ENCODE assay signal across 1 cellular context in genomic region chr12:121871501-121871900, GRCh38.
A peak's percentile ranks its signal among the peaks of the same experiment; 100 is the strongest.
TF ChIP-seq lines count a peak whose summit lies in the region.

No MANE protein-coding gene starts in this region.

TF ChIP-seq in K562, 482 proteins besides CTCF, POLR2A, EP300 and RAD21 (continued from another document):
- TF ChIP-seq VEZF1 (CRISPR knock-in tag; IDR thresholded peaks at IDR 0.05) (no peak), AFF4 (CRISPR knock-in tag; IDR thresholded peaks at IDR 0.05) (no peak), ZNF655 (CRISPR knock-in tag; IDR thresholded peaks at IDR 0.05) (no peak), ZNF121 (CRISPR knock-in tag; conservative IDR thresholded peaks at IDR 0.05) (no peak), ZNF79 (CRISPR knock-in tag; IDR thresholded peaks at IDR 0.05; ENCODE audit: low read depth) (no peak), BDP1 (IDR thresholded peaks at IDR 0.05; ENCODE audit: insufficient read depth, insufficient read length) (no peak), XRCC5 (IDR thresholded peaks at IDR 0.05; ENCODE audit: low read depth, low read length) (no peak), HMG20A (CRISPR knock-in tag; conservative IDR thresholded peaks at IDR 0.05) (no peak), ZFP30 (CRISPR knock-in tag; IDR thresholded peaks at IDR 0.05; ENCODE audit: borderline replicate concordance) (no peak), KDM4B (IDR thresholded peaks at IDR 0.05; ENCODE audit: borderline replicate concordance in 2 of 2, low read depth in 1 of 2) (no peak), SMARCE1 (IDR thresholded peaks at IDR 0.05) (peak; percentile 24; the same call in 1 of the 2 replicates), POLR2AphosphoS5 (IDR thresholded peaks at IDR 0.05; ENCODE audit: control insufficient read depth, insufficient read depth, low read depth, low read length) (0 out of 2 replicates have a peak, but pooled peaks have one; percentile 25), TAL1 (IDR thresholded peaks at IDR 0.05) (peak; percentile 75), STAT5A (IDR thresholded peaks at IDR 0.05; ENCODE audit: borderline replicate concordance, low read length) (peak; percentile 46; the same call in 1 of the 2 replicates), CREB3L1 (IDR thresholded peaks at IDR 0.05; ENCODE audit: borderline replicate concordance, low read depth) (no peak), MIER1 (IDR thresholded peaks at IDR 0.05; ENCODE audit: low read depth) (no peak), KLF16 (IDR thresholded peaks at IDR 0.05) (0 out of 2 replicates have a peak, but pooled peaks have one; percentile 23), CBFA2T2 (conservative IDR thresholded peaks at IDR 0.05) (peak; percentile 76), HMGXB4 (CRISPR knock-in tag; IDR thresholded peaks at IDR 0.05) (no peak), NCOR1 (IDR thresholded peaks at IDR 0.05) (peak; percentile 60; the same call in 1 of the 2 replicates), RFX7 (CRISPR knock-in tag; IDR thresholded peaks at IDR 0.05) (no peak), U2AF2 (optimal IDR thresholded peaks at IDR 0.05; ENCODE audit: low read depth, low read length) (no peak), SPI1 (IDR thresholded peaks at IDR 0.05; ENCODE audit: borderline replicate concordance, low read depth, low read length) (no peak), SIN3B (IDR thresholded peaks at IDR 0.05; ENCODE audit: low read depth) (no peak), SNAPC5 (CRISPR knock-in tag; IDR thresholded peaks at IDR 0.05) (no peak), PHF20 (IDR thresholded peaks at IDR 0.05; ENCODE audit: partially characterized antibody) (no peak), MYBL2 (IDR thresholded peaks at IDR 0.05; ENCODE audit: low read depth) (no peak), MYBL2 (CRISPR knock-in tag; IDR thresholded peaks at IDR 0.05; ENCODE audit: borderline replicate concordance) (no peak), E2F1 (CRISPR knock-in tag; IDR thresholded peaks at IDR 0.05) (no peak), DEAF1 (CRISPR knock-in tag; IDR thresholded peaks at IDR 0.05) (no peak), NBN (IDR thresholded peaks at IDR 0.05; ENCODE audit: low read depth) (no peak), FOXP1 (CRISPR knock-in tag; IDR thresholded peaks at IDR 0.05) (no peak), BACH1 (tag; IDR thresholded peaks at IDR 0.05) (no peak), ZNF24 (IDR thresholded peaks at IDR 0.05) (no peak), BHLHE40 (IDR thresholded peaks at IDR 0.05; ENCODE audit: low read length) (peak; percentile 85), GTF2E2 (tag; IDR thresholded peaks at IDR 0.05) (no peak)
